9 cellular contexts compared by ENCODE assay signal in the genomic region with DNA sequence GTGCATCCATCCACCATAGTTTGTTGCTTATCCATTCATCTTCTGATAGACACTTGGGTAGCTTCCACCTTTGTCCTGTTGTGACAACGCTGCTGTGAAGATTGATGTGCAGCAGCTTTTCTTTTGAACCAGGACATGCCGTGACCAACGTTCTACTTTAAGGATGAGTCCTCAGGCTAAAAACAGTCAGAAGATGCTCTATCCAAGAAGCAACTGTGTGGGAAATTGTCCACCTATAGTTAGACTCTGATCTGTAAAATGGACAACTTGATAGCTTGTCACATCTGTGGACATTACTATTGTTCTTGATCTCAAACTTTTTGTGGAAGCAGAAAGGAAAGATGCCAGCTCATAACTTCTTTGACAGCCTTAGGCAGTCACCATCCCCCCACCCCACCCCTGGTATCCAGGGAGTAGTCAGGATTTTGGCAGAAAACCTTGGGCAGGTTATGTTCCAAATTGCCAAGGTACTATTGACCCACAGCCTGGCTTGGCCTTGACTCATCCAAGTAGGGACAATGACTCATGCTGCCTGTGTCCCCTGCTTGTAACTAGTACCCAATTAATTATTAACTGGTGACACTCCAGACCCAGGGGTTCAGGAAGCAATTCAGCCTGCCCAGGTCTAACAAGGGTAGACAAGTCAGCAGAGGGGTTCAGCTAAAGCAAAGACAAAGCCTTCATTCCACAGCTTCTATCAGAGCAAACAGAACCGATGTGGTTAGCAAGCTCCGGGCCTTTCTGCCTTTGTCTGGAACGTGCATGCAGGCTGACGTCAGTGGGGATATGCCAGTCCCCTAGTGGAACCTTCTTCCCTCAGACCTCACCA.
DNase-seq lines count a peak whose midpoint lies in the region; ATAC-seq and TF ChIP-seq lines count a peak whose summit lies in the region.
"Had no signal": no experiment of that assay in that cellular context is flagged by ENCODE, and none has a peak within 500 bp of the region (broad histone marks: within the 10 kb centered on the region; RNA-seq: fewer than 3 reads in every experiment).

No MANE protein-coding gene starts in this region.

- H3K27ac Mint-ChIP-seq in activated CD4-positive, alpha-beta T cell treated with anti-CD3 and anti-CD28 coated beads for 36 hours: no peak overlapping the region

- no peaks in the 10 kb centered on the region for H3K9me3 Mint-ChIP-seq in activated CD4-positive, alpha-beta T cell treated with anti-CD3 and anti-CD28 coated beads for 36 hours (ENCODE audit: low read depth)

- peak; percentile 69 for TF ChIP-seq POLR2A in right lobe of liver (IDR thresholded peaks at IDR 0.05)
- no peak for TF ChIP-seq POLR2A in upper lobe of left lung (IDR thresholded peaks at IDR 0.05)

- H3K4me1 ChIP-seq in ascending aorta (peaks cover 0 to 12% of the 10 kb centered on the region in 2 donors), right lobe of liver (peaks cover 0 to 30% (median 10%) of the 10 kb centered on the region in 4 donors), upper lobe of left lung (peaks cover 35 to 54% (median 41%) of the 10 kb centered on the region in 4 donors)

- peaks cover 58% of the 10 kb centered on the region for H3K4me1 Mint-ChIP-seq in activated CD4-positive, alpha-beta T cell treated with anti-CD3 and anti-CD28 coated beads for 36 hours

- intact Hi-C loops in ascending aorta (cut with DNase I): loop anchor here (2.0 to 10.0 kb wide), 5 partner anchors 63 to 595 kb away; partner anchors contain the start of genes EEPD1 and HERPUD2
- intact Hi-C loops in right lobe of liver (cut with DNase I): loop anchor here in 1 of 2 donors (5.0 to 10.0 kb wide), 2 partner anchors 135 to 303 kb away; partner anchors contain the start of gene EEPD1
- intact Hi-C loops in activated CD4-positive, alpha-beta T cell treated with anti-CD3 and anti-CD28 coated beads for 36 hours (cut with DNase I, micrococcal nuclease): loop anchor here (2.0 to 10.0 kb wide), 4 partner anchors 173 to 595 kb away; partner anchors contain the start of gene HERPUD2 (in 2 of the 2)

- H3K27ac ChIP-seq in ascending aorta: peak overlapping the region; percentile 89 to 90
- peak overlapping the region; percentile 69 to 94 (median 81) for H3K27ac ChIP-seq in right lobe of liver
- H3K27ac ChIP-seq in upper lobe of left lung: peak overlapping the region in 3 of 4 donors; percentile 40 to 60 (median 53)

- H3K4me3 ChIP-seq in ascending aorta (no peak overlapping the region), right lobe of liver (peak overlapping the region in 1 of 3 donors; percentile 1), upper lobe of left lung (no peak overlapping the region)

- WGBS in right lobe of liver (ENCODE audit: insufficient coverage, low coverage, low lambda C conversion rate, missing lambda C conversion rate): 35% methylated on average over 3 of the region's 7 CpGs
- 68 to 84% methylated on average over 7 of the region's 7 CpGs for WGBS in upper lobe of left lung, 2 donors

- H3K36me3 ChIP-seq in ascending aorta (peaks cover 0 to 13% of the 10 kb centered on the region in 2 donors), right lobe of liver (no peaks in the 10 kb centered on the region), upper lobe of left lung (no peaks in the 10 kb centered on the region)

- H3K9me3 ChIP-seq in ascending aorta (no peaks in the 10 kb centered on the region), right lobe of liver (no peaks in the 10 kb centered on the region), upper lobe of left lung (no peaks in the 10 kb centered on the region)

- peak in 1 of 4 donors; percentile 66 for TF ChIP-seq EP300 in upper lobe of left lung (IDR thresholded peaks at IDR 0.05)

- CTCF ChIA-PET in activated CD4-positive, alpha-beta T cell treated with anti-CD3 and anti-CD28 coated beads for 36 hours (lab: Charles Lee): interaction anchor here (0.7 to 5.5 kb wide), 13 partner anchors 9 to 312 kb away, joined by 3 to 89 read pairs (median 3); no protein-coding TSS in a partner anchor

- H3K27me3 Mint-ChIP-seq in activated CD4-positive, alpha-beta T cell treated with anti-CD3 and anti-CD28 coated beads for 36 hours: no peaks in the 10 kb centered on the region

- no peaks in the 10 kb centered on the region for H3K36me3 Mint-ChIP-seq in activated CD4-positive, alpha-beta T cell treated with anti-CD3 and anti-CD28 coated beads for 36 hours (ENCODE audit: low read depth)

- no peak overlapping the region for H3K4me3 Mint-ChIP-seq in activated CD4-positive, alpha-beta T cell treated with anti-CD3 and anti-CD28 coated beads for 36 hours

- no peaks in the 10 kb centered on the region for H3K27me3 ChIP-seq in ascending aorta
- no peaks in the 10 kb centered on the region for H3K27me3 ChIP-seq in right lobe of liver
- H3K27me3 ChIP-seq in upper lobe of left lung: no peaks in the 10 kb centered on the region

- POLR2A ChIA-PET in activated CD4-positive, alpha-beta T cell treated with anti-CD3 and anti-CD28 coated beads for 36 hours (lab: Charles Lee): no interaction called here

- DNase-seq in ascending aorta (ENCODE audit: low spot score in 2 of 2): peak; percentile 29 to 84
- DNase-seq in right lobe of liver: peak; percentile 79 to 94 (median 82)
- DNase-seq in upper lobe of left lung: peak in 1 of 2 donors; percentile 82
- DNase-seq in Kasumi-1 (lab: John Stamatoyannopoulos, UW): no peak
- no peak for DNase-seq in RKO (ENCODE audit: low spot score)
- DNase-seq in activated CD4-positive, alpha-beta T cell treated with anti-CD3 and anti-CD28 coated beads for 36 hours: no peak
- DNase-seq: activated gamma-delta T cell treated with Interleukin-2 at 50 U/mL for 16 hours, dermis blood vessel endothelial cell had no signal

- TF ChIP-seq CTCF in ascending aorta (IDR thresholded peaks at IDR 0.05) (no peak), right lobe of liver (IDR thresholded peaks at IDR 0.05) (no peak), upper lobe of left lung (IDR thresholded peaks at IDR 0.05) (no peak)

- ATAC-seq in HG02981 (IDR thresholded peaks at IDR 0.05; ENCODE audit: unreplicated experiment) (peak; percentile 35), right lobe of liver (peak; percentile 75 to 93 (median 83)), upper lobe of left lung (ENCODE audit: low FRiP score in 2 of 2) (peak in 1 of 2 donors; percentile 25)
- no peak for ATAC-seq in activated CD4-positive, alpha-beta T cell treated with anti-CD3 and anti-CD28 coated beads for 36 hours

Comparison
In these comparisons a context has a peak if more than half of its experiments do, and no peak if none do; other contexts are left out.
1. DNase-seq: peak in ascending aorta (2 of 2) and right lobe of liver (3 of 3); none in Kasumi-1 (0 of 2), RKO (single experiment) and activated CD4-positive, alpha-beta T cell treated with anti-CD3 and anti-CD28 coated beads for 36 hours (single experiment).
2. Peak in every context shown above with its lines, with median percentiles within 50 percentile points of each other: H3K27ac ChIP-seq.